ENCODE assay signal across 1 cellular context in the genomic region with DNA sequence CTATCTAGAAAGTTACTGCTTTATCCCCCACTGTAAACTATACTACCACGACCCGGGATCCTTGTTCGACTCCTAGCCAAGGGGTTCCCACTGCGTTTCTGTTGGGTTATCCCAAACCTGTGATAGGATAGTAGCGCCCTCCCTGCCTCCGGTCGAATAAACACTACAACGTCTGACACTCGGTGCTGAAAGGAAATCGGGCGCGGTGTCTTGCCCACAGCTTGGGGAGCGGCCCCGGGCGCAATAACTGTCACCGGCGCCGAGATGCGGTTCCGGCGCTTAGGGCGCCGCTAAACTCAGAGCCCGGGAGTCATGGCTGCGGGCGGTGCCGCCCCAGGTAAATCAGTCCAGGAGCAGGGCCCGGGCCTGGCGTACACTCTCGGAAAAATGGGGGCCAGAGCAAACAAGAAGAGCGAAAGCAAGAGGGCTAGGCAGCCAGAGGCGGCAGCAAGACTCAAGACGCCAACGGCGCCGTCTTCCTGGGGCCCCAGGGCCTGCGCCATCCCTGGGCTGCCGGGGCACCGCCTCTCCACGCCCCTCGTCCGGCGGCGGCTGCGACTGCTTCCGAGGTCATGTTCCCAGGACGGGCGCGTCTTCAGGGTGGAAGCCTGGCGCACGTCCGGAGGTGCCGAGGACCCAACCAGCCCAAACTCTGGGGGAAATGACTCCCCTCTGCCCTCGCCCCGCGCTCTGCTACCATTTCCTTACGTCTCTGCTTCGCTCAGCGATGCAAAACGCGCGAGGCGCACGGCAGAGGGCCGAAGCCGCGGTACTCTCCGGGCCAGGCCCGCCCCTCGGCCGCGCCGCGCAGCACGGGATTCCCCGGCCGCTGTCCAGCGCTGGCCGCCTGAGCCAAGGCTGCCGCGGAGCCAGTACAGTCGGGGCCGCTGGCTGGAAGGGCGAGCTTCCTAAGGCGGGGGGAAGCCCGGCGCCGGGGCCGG.
A peak's percentile ranks its signal among the peaks of the same experiment; 100 is the strongest.
TF ChIP-seq lines count a peak whose summit lies in the region.

A gene (plus strand): TSS at position 575 of the 941 bp plus-strand sequence. CDS start 87 bp downstream, at position 662.

TF ChIP-seq in HepG2, 621 proteins besides CTCF, POLR2A, EP300 and RAD21 (continued from another document and continues in another):
- TF ChIP-seq, protein P1, sequence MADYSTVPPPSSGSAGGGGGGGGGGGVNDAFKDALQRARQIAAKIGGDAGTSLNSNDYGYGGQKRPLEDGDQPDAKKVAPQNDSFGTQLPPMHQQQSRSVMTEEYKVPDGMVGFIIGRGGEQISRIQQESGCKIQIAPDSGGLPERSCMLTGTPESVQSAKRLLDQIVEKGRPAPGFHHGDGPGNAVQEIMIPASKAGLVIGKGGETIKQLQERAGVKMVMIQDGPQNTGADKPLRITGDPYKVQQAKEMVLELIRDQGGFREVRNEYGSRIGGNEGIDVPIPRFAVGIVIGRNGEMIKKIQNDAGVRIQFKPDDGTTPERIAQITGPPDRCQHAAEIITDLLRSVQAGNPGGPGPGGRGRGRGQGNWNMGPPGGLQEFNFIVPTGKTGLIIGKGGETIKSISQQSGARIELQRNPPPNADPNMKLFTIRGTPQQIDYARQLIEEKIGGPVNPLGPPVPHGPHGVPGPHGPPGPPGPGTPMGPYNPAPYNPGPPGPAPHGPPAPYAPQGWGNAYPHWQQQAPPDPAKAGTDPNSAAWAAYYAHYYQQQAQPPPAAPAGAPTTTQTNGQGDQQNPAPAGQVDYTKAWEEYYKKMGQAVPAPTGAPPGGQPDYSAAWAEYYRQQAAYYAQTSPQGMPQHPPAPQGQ (CRISPR knock-in tag; IDR thresholded peaks at IDR 0.05; ENCODE audit: borderline replicate concordance) = no peak
- TF ChIP-seq, protein P2, sequence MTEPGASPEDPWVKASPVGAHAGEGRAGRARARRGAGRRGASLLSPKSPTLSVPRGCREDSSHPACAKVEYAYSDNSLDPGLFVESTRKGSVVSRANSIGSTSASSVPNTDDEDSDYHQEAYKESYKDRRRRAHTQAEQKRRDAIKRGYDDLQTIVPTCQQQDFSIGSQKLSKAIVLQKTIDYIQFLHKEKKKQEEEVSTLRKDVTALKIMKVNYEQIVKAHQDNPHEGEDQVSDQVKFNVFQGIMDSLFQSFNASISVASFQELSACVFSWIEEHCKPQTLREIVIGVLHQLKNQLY (CRISPR knock-in tag; IDR thresholded peaks at IDR 0.05) = 0 out of 2 replicates have a peak, but pooled peaks have one; percentile 13
- TF ChIP-seq NFKB2 (CRISPR knock-in tag; IDR thresholded peaks at IDR 0.05; ENCODE audit: borderline replicate concordance) (peak; percentile 79; the same call in 1 of the 2 replicates), ERF (CRISPR knock-in tag; IDR thresholded peaks at IDR 0.05) (peak; percentile 66), ZSCAN30 (CRISPR knock-in tag; IDR thresholded peaks at IDR 0.05) (no peak), TCF7 (IDR thresholded peaks at IDR 0.05; ENCODE audit: low read depth) (0 out of 2 replicates have a peak, but pooled peaks have one; percentile 8), ZNF17 (CRISPR knock-in tag; IDR thresholded peaks at IDR 0.05) (peak; percentile 53; the same call in 1 of the 2 replicates), ZMYM4 (CRISPR knock-in tag; IDR thresholded peaks at IDR 0.05) (peak; percentile 60), ADNP (CRISPR knock-in tag; IDR thresholded peaks at IDR 0.05) (no peak), PRMT3 (CRISPR knock-in tag; IDR thresholded peaks at IDR 0.05; ENCODE audit: borderline replicate concordance, low read depth) (no peak), PITX1 (CRISPR knock-in tag; IDR thresholded peaks at IDR 0.05) (peak; percentile 52), YY1 (IDR thresholded peaks at IDR 0.05; ENCODE audit: insufficient read depth, insufficient replicate concordance, low read depth, low read length) (peak; percentile 83), ZNF891 (CRISPR knock-in tag; IDR thresholded peaks at IDR 0.05) (peak; percentile 77; the same call in 1 of the 2 replicates), REPIN1 (CRISPR knock-in tag; IDR thresholded peaks at IDR 0.05; ENCODE audit: borderline replicate concordance, low read depth) (peak; percentile 52; the same call in 1 of the 2 replicates), ZNF614 (CRISPR knock-in tag; IDR thresholded peaks at IDR 0.05; ENCODE audit: borderline replicate concordance) (0 out of 2 replicates have a peak, but pooled peaks have one; percentile 17), HDAC2 (CRISPR knock-in tag; IDR thresholded peaks at IDR 0.05) (peak; percentile 30), NRL (CRISPR knock-in tag; IDR thresholded peaks at IDR 0.05; ENCODE audit: borderline replicate concordance) (0 out of 2 replicates have a peak, but pooled peaks have one; percentile 33), ZNF547 (CRISPR knock-in tag; IDR thresholded peaks at IDR 0.05) (0 out of 2 replicates have a peak, but pooled peaks have one; percentile 18), BCL6 (CRISPR knock-in tag; IDR thresholded peaks at IDR 0.05) (0 out of 2 replicates have a peak, but pooled peaks have one; percentile 24), SOX13 (IDR thresholded peaks at IDR 0.05) (no peak), SOX13 (CRISPR knock-in tag; conservative IDR thresholded peaks at IDR 0.05 in 1 of 2, IDR thresholded peaks at IDR 0.05 in 1 of 2) (peak in 1 of 2 experiments; percentile 27; a peak in 1 of 4 replicates), KMT2A (CRISPR knock-in tag; IDR thresholded peaks at IDR 0.05) (peak; percentile 86), GABPA (IDR thresholded peaks at IDR 0.05; ENCODE audit: low read depth, low read length) (peak; percentile 88), GABPA (CRISPR knock-in tag; IDR thresholded peaks at IDR 0.05; ENCODE audit: low read depth) (peak; percentile 90), FOSL2 (CRISPR knock-in tag; IDR thresholded peaks at IDR 0.05) (peak; percentile 16; the same call in 1 of the 2 replicates), IKZF1 (IDR thresholded peaks at IDR 0.05) (no peak), ZSCAN21 (CRISPR knock-in tag; IDR thresholded peaks at IDR 0.05; ENCODE audit: borderline replicate concordance) (peak; percentile 68)
- TF ChIP-seq, protein P3, sequence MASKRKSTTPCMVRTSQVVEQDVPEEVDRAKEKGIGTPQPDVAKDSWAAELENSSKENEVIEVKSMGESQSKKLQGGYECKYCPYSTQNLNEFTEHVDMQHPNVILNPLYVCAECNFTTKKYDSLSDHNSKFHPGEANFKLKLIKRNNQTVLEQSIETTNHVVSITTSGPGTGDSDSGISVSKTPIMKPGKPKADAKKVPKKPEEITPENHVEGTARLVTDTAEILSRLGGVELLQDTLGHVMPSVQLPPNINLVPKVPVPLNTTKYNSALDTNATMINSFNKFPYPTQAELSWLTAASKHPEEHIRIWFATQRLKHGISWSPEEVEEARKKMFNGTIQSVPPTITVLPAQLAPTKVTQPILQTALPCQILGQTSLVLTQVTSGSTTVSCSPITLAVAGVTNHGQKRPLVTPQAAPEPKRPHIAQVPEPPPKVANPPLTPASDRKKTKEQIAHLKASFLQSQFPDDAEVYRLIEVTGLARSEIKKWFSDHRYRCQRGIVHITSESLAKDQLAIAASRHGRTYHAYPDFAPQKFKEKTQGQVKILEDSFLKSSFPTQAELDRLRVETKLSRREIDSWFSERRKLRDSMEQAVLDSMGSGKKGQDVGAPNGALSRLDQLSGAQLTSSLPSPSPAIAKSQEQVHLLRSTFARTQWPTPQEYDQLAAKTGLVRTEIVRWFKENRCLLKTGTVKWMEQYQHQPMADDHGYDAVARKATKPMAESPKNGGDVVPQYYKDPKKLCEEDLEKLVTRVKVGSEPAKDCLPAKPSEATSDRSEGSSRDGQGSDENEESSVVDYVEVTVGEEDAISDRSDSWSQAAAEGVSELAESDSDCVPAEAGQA (IDR thresholded peaks at IDR 0.05; ENCODE audit: low read depth) = no peak; the same call in 1 of the 2 replicates
- TF ChIP-seq, protein P3 (CRISPR knock-in tag; IDR thresholded peaks at IDR 0.05; ENCODE audit: borderline replicate concordance) = peak; percentile 57; the same call in 1 of the 2 replicates
- TF ChIP-seq, protein P4, sequence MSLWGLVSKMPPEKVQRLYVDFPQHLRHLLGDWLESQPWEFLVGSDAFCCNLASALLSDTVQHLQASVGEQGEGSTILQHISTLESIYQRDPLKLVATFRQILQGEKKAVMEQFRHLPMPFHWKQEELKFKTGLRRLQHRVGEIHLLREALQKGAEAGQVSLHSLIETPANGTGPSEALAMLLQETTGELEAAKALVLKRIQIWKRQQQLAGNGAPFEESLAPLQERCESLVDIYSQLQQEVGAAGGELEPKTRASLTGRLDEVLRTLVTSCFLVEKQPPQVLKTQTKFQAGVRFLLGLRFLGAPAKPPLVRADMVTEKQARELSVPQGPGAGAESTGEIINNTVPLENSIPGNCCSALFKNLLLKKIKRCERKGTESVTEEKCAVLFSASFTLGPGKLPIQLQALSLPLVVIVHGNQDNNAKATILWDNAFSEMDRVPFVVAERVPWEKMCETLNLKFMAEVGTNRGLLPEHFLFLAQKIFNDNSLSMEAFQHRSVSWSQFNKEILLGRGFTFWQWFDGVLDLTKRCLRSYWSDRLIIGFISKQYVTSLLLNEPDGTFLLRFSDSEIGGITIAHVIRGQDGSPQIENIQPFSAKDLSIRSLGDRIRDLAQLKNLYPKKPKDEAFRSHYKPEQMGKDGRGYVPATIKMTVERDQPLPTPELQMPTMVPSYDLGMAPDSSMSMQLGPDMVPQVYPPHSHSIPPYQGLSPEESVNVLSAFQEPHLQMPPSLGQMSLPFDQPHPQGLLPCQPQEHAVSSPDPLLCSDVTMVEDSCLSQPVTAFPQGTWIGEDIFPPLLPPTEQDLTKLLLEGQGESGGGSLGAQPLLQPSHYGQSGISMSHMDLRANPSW (CRISPR knock-in tag; IDR thresholded peaks at IDR 0.05; ENCODE audit: borderline replicate concordance) = no peak
- TF ChIP-seq, protein P5, sequence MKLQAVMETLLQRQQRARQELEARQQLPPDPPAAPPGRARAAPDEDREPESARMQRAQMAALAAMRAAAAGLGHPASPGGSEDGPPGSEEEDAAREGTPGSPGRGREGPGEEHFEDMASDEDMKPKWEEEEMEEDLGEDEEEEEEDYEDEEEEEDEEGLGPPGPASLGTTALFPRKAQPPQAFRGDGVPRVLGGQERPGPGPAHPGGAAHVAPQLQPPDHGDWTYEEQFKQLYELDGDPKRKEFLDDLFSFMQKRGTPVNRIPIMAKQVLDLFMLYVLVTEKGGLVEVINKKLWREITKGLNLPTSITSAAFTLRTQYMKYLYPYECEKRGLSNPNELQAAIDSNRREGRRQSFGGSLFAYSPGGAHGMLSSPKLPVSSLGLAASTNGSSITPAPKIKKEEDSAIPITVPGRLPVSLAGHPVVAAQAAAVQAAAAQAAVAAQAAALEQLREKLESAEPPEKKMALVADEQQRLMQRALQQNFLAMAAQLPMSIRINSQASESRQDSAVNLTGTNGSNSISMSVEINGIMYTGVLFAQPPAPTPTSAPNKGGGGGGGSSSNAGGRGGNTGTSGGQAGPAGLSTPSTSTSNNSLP (IDR thresholded peaks at IDR 0.05; ENCODE audit: low read depth, low read length) = no peak
- TF ChIP-seq, protein P6, sequence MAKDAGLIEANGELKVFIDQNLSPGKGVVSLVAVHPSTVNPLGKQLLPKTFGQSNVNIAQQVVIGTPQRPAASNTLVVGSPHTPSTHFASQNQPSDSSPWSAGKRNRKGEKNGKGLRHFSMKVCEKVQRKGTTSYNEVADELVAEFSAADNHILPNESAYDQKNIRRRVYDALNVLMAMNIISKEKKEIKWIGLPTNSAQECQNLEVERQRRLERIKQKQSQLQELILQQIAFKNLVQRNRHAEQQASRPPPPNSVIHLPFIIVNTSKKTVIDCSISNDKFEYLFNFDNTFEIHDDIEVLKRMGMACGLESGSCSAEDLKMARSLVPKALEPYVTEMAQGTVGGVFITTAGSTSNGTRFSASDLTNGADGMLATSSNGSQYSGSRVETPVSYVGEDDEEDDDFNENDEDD (CRISPR knock-in tag; IDR thresholded peaks at IDR 0.05; ENCODE audit: borderline replicate concordance) = peak; percentile 56
- TF ChIP-seq, protein P7, sequence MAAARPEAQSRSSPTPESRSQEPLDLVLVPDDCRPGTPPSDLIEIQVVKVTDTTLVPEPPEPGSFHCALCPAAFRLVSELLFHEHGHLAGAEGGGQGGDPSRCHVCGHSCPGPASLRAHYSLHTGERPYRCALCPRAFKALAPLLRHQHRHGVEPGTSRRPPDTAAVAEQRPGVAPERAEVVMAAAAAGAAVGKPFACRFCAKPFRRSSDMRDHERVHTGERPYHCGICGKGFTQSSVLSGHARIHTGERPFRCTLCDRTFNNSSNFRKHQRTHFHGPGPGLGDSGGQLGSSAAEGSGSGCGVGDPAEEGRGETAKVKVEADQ (CRISPR knock-in tag; IDR thresholded peaks at IDR 0.05; ENCODE audit: borderline replicate concordance) = no peak
